19 cellular contexts compared by ENCODE assay signal in genomic region chr10:78516741-78517140, GRCh38.
A peak's percentile ranks its signal among the peaks of the same experiment; 100 is the strongest.
DNase-seq lines count a peak whose midpoint lies in the region; ATAC-seq, FAIRE-seq and TF ChIP-seq lines count a peak whose summit lies in the region.
"Had no signal": no experiment of that assay in that cellular context is flagged by ENCODE, and none has a peak within 500 bp of the region (broad histone marks: within the 10 kb centered on the region; RNA-seq: fewer than 3 reads in every experiment).

No MANE protein-coding gene starts in this region.

- H3K9me3 Mint-ChIP-seq in activated CD4-positive, alpha-beta T cell treated with anti-CD3 and anti-CD28 coated beads, Interleukin-2, amount 10 ng/mL, durations not matched to agents 24 days and 14 days: no peaks in the 10 kb centered on the region
- no peaks in the 10 kb centered on the region for H3K9me3 Mint-ChIP-seq in HFFc6
- H3K9me3 Mint-ChIP-seq: IgD-negative memory B cell had no signal

- no peak overlapping the region for H3K9ac ChIP-seq in parathyroid adenoma

- H3K4me2 ChIP-seq in parathyroid adenoma (ENCODE audit: low read length): no peak overlapping the region

- no peak overlapping the region for H3K27ac Mint-ChIP-seq in activated CD4-positive, alpha-beta T cell treated with anti-CD3 and anti-CD28 coated beads, Interleukin-2, amount 10 ng/mL, durations not matched to agents 24 days and 14 days
- H3K27ac Mint-ChIP-seq in HFFc6: no peak overlapping the region
- H3K27ac Mint-ChIP-seq: CD4-positive, CD25-positive, alpha-beta regulatory T cell; IgD-negative memory B cell had no signal

- intact Hi-C loops in activated CD4-positive, alpha-beta T cell treated with anti-CD3 and anti-CD28 coated beads, Interleukin-2, amount 10 ng/mL, durations not matched to agents 24 days and 14 days (cut with micrococcal nuclease): no loop called here
- intact Hi-C loops in pancreas (cut with DNase I): no loop called here

- TF ChIP-seq CTCF in gastroesophageal sphincter (IDR thresholded peaks at IDR 0.05) (peak in 2 of 4 experiments; percentile 34 to 35), parathyroid adenoma (IDR thresholded peaks at IDR 0.05) (no peak), HFFc6 (IDR thresholded peaks at IDR 0.05) (no peak), pancreas (IDR thresholded peaks at IDR 0.05) (no peak)

- H3K79me2 ChIP-seq in parathyroid adenoma: no peaks in the 10 kb centered on the region

- FAIRE-seq in pancreas (lab: Jason Lieb, UNC): no peak
- FAIRE-seq: GM12878, GM18507 had no signal

- H3K36me3 Mint-ChIP-seq in activated CD4-positive, alpha-beta T cell treated with anti-CD3 and anti-CD28 coated beads, Interleukin-2, amount 10 ng/mL, durations not matched to agents 24 days and 14 days (ENCODE audit: low read depth): no peaks in the 10 kb centered on the region
- H3K36me3 Mint-ChIP-seq in HFFc6 (ENCODE audit: low read depth): no peaks in the 10 kb centered on the region
- H3K36me3 Mint-ChIP-seq: CD4-positive, CD25-positive, alpha-beta regulatory T cell; IgD-negative memory B cell had no signal

- H3K4me3 ChIP-seq in gastroesophageal sphincter (no peak overlapping the region), parathyroid adenoma (ENCODE audit: low read depth, low read length) (no peak overlapping the region), pancreas (no peak overlapping the region)
- H3K4me3 ChIP-seq: GM12878 had no signal

- no peak overlapping the region for H3K4me3 Mint-ChIP-seq in activated CD4-positive, alpha-beta T cell treated with anti-CD3 and anti-CD28 coated beads, Interleukin-2, amount 10 ng/mL, durations not matched to agents 24 days and 14 days
- H3K4me3 Mint-ChIP-seq in HFFc6: no peak overlapping the region
- H3K4me3 Mint-ChIP-seq: CD4-positive, CD25-positive, alpha-beta regulatory T cell; IgD-negative memory B cell had no signal

- ATAC-seq in gastroesophageal sphincter (peak; percentile 40), pancreas (no peak)
- ATAC-seq: GM12878, HCT116, Right ventricle myocardium inferior had no signal

- H3K4me1 ChIP-seq in gastroesophageal sphincter: peaks cover 2 to 75% (median 22%) of the 10 kb centered on the region in 3 donors
- peaks cover 8% of the 10 kb centered on the region for H3K4me1 ChIP-seq in parathyroid adenoma
- H3K4me1 ChIP-seq in pancreas: no peaks in the 10 kb centered on the region

- H3K9me3 ChIP-seq in gastroesophageal sphincter (no peaks in the 10 kb centered on the region), parathyroid adenoma (ENCODE audit: control insufficient read depth, low read length) (no peaks in the 10 kb centered on the region), pancreas (no peaks in the 10 kb centered on the region)

- 49 to 52% methylated on average over 7 to 8 of the region's 8 CpGs for WGBS in gastroesophageal sphincter (ENCODE audit: low coverage in 1 of 2), 2 donors
- 80 to 84% methylated on average over 8 of the region's 8 CpGs for WGBS in pancreas, 2 donors

- no peaks in the 10 kb centered on the region for H3K27me3 ChIP-seq in gastroesophageal sphincter
- no peaks in the 10 kb centered on the region for H3K27me3 ChIP-seq in parathyroid adenoma (ENCODE audit: control insufficient read depth, insufficient read depth, low read length)
- no peaks in the 10 kb centered on the region for H3K27me3 ChIP-seq in pancreas

- H3K4me1 Mint-ChIP-seq in activated CD4-positive, alpha-beta T cell treated with anti-CD3 and anti-CD28 coated beads, Interleukin-2, amount 10 ng/mL, durations not matched to agents 24 days and 14 days: peaks cover 4% of the 10 kb centered on the region
- peaks cover 11% of the 10 kb centered on the region for H3K4me1 Mint-ChIP-seq in HFFc6 (ENCODE audit: low read depth)
- H3K4me1 Mint-ChIP-seq: IgD-negative memory B cell had no signal

- peak; percentile 25 for DNase-seq in activated CD4-positive, alpha-beta T cell treated with anti-CD3 and anti-CD28 coated beads, Interleukin-2, amount 10 ng/mL, durations not matched to agents 24 days and 14 days
- DNase-seq in activated CD4-positive, alpha-beta T cell treated with anti-CD3 and anti-CD28 coated beads for 48 hours: no peak
- DNase-seq in NAMALWA (ENCODE audit: low spot score) (no peak), NCI-H446 (lab: John Stamatoyannopoulos, UW) (no peak), HFFc6 (no peak), pancreas (no peak)
- DNase-seq: CD4-positive, CD25-positive, alpha-beta regulatory T cell; DMS53; NCI-H1436; NCI-H2029 treated with DMSO at 0.1 percent for 48 hours; NCI-H2227 treated with DMSO at 0.1 percent for 48 hours; NCI-H526 treated with DMSO at 0.1 percent for 48 hours had no signal

- peak; percentile 55 for TF ChIP-seq EP300 in gastroesophageal sphincter (IDR thresholded peaks at IDR 0.05)

- no peaks in the 10 kb centered on the region for H3K36me3 ChIP-seq in gastroesophageal sphincter
- no peaks in the 10 kb centered on the region for H3K36me3 ChIP-seq in parathyroid adenoma (ENCODE audit: control insufficient read depth, insufficient read depth, low read length)
- H3K36me3 ChIP-seq in pancreas: no peaks in the 10 kb centered on the region

- peak overlapping the region; percentile 68 for H2AFZ ChIP-seq in parathyroid adenoma

- no peaks in the 10 kb centered on the region for H3K27me3 Mint-ChIP-seq in activated CD4-positive, alpha-beta T cell treated with anti-CD3 and anti-CD28 coated beads, Interleukin-2, amount 10 ng/mL, durations not matched to agents 24 days and 14 days
- peaks cover 26% of the 10 kb centered on the region for H3K27me3 Mint-ChIP-seq in HFFc6 (ENCODE audit: insufficient read depth)
- H3K27me3 Mint-ChIP-seq: CD4-positive, CD25-positive, alpha-beta regulatory T cell; IgD-negative memory B cell had no signal

- TF ChIP-seq POLR2A in gastroesophageal sphincter (IDR thresholded peaks at IDR 0.05): no peak

- H3K27ac ChIP-seq in gastroesophageal sphincter (peak overlapping the region; percentile 61 to 84 (median 72)), parathyroid adenoma (peak overlapping the region; percentile 20), pancreas (no peak overlapping the region)

Comparison
In these comparisons a context has a peak if more than half of its experiments do, and no peak if none do; other contexts are left out.
1. H3K27ac ChIP-seq: peak in gastroesophageal sphincter (4 of 4) and parathyroid adenoma (single experiment); none in pancreas (0 of 4).